ENCODE assay signal across 8 cellular contexts in the genomic region with DNA sequence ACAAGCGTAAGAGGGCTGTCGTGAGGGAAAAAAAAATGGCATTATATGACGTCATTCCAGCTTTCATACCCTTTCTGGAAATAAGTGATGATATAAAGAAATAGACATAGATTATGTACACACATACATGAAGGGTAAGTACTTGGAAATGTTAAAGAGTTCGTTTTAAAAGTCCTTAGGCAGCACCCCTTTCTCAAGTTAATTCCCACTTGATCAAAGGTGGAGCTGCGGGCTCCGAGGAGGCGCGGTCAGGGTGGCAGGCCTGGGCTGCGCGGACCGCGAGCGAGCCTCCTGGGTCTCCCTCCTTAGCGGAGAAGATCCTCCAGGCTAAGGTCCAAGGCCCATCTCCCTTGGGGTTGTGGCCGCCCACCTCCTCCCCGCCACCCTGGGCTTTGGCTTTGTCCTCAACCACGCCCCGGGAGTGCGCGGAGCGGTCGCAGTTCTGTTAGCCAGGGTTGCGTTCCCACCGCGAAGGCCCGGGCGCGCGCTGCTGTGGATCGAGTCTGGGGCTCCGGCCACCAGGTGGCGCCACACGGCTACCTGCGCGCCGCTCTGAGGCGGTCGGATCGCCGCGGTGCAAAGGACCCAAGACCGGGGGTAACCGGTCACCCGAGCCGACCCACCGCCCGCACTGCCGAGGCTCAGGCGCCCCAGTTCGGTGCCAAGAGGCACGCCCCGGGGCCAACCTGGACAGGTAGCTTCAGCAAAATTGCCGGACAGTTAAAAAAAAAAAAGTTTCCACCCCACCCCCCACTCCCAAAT.
DNase-seq lines count a peak whose midpoint lies in the region; FAIRE-seq and TF ChIP-seq lines count a peak whose summit lies in the region.

No MANE protein-coding gene starts in this region.

- peaks cover 0 to 3% (median 0%) of the 10 kb centered on the region in 11 experiments; a peak in 1 of 22 replicates for H3K27me3 ChIP-seq in BLaER1 treated with 17β-estradiol and CSF1 and Interleukin-3, amounts not matched to agents 10 nM and 100 nM
- H3K27me3 ChIP-seq in HUES48 (ENCODE audit: control insufficient read depth, insufficient read depth, low read length), result peaks cover 14% of the 10 kb centered on the region
- peaks cover 60% of the 10 kb centered on the region for H3K27me3 ChIP-seq in neutrophil
- H3K27me3 ChIP-seq in subcutaneous abdominal adipose tissue (ENCODE audit: control insufficient read depth in 5 of 5, insufficient read depth in 4 of 5, low read length in 5 of 5), result no peaks in the 10 kb centered on the region

- H3K36me3 ChIP-seq in BLaER1 treated with 17β-estradiol and CSF1 and Interleukin-3, amounts not matched to agents 10 nM and 100 nM, result no peaks in the 10 kb centered on the region
- no peaks in the 10 kb centered on the region for H3K36me3 ChIP-seq in HUES48 (ENCODE audit: control insufficient read depth, insufficient read depth, low read length)
- no peaks in the 10 kb centered on the region for H3K36me3 ChIP-seq in neutrophil
- no peaks in the 10 kb centered on the region for H3K36me3 ChIP-seq in subcutaneous abdominal adipose tissue (ENCODE audit: control insufficient read depth in 5 of 5, insufficient read depth in 5 of 5, low read length in 5 of 5)

- peak; percentile 81 for TF ChIP-seq CTCF in neutrophil (IDR thresholded peaks at IDR 0.05)

- FAIRE-seq in frontal cortex (lab: Jason Lieb, UNC), result no peak

- H4K20me1 ChIP-seq in BLaER1 treated with 17β-estradiol and CSF1 and Interleukin-3, amounts not matched to agents 10 nM and 100 nM, result no peaks in the 10 kb centered on the region

- H3K4me1 ChIP-seq in BLaER1 treated with 17β-estradiol and CSF1 and Interleukin-3, amounts not matched to agents 10 nM and 100 nM, result peaks cover 0 to 5% (median 0%) of the 10 kb centered on the region in 10 experiments; a peak in 3 of 20 replicates
- no peaks in the 10 kb centered on the region; the same call in 1 of the 2 replicates for H3K4me1 ChIP-seq in HUES48 (ENCODE audit: control insufficient read depth, insufficient read depth, low read length)
- H3K4me1 ChIP-seq in neutrophil (ENCODE audit: control insufficient read depth in 1 of 2, insufficient read depth in 1 of 2, low read depth in 1 of 2, low read length in 1 of 2), result peaks cover 8 to 9% of the 10 kb centered on the region in 2 experiments
- H3K4me1 ChIP-seq in subcutaneous abdominal adipose tissue (ENCODE audit: control insufficient read depth in 5 of 5, insufficient read depth in 5 of 5, low read length in 5 of 5), result peaks cover 0 to 25% (median 14%) of the 10 kb centered on the region in 5 donors

- peak overlapping the region; percentile 57 to 80 (median 69) for H3K4me2 ChIP-seq in BLaER1 treated with 17β-estradiol and CSF1 and Interleukin-3, amounts not matched to agents 10 nM and 100 nM

- H3K9me3 ChIP-seq in BLaER1 treated with 17β-estradiol and CSF1 and Interleukin-3, amounts not matched to agents 10 nM and 100 nM (replicated peaks in 1 of 11), result peaks cover 0 to 4% (median 0%) of the 10 kb centered on the region in 11 experiments; a peak in 2 of 22 replicates
- H3K9me3 ChIP-seq in HUES48 (ENCODE audit: control insufficient read depth, insufficient read depth, low read length), result no peaks in the 10 kb centered on the region
- no peaks in the 10 kb centered on the region for H3K9me3 ChIP-seq in neutrophil
- no peaks in the 10 kb centered on the region for H3K9me3 ChIP-seq in subcutaneous abdominal adipose tissue (ENCODE audit: control insufficient read depth in 5 of 5, low read length in 5 of 5)

- peak overlapping the region in 6 of 11 experiments; percentile 25 to 56 (median 44); a peak in 8 of 22 replicates for H3K9ac ChIP-seq in BLaER1 treated with 17β-estradiol and CSF1 and Interleukin-3, amounts not matched to agents 10 nM and 100 nM
- H3K9ac ChIP-seq in HUES48 (ENCODE audit: low read depth, low read length) (peak overlapping the region; percentile 64; the same call in 1 of the 2 replicates), subcutaneous abdominal adipose tissue (ENCODE audit: low read length in 5 of 5) (peak overlapping the region; percentile 26 to 82 (median 73))

- DNase-seq in GM19240 (ENCODE audit: insufficient read length, low spot score) (peak; percentile 40), RPMI8226 (peak; percentile 77), frontal cortex (ENCODE audit: low spot score in 2 of 2) (peak; percentile 58 to 75)
- DNase-seq in activated effector memory CD4-positive, alpha-beta T cell treated with anti-CD3 and anti-CD28 coated beads, Interleukin-2, amount 50 U/mL, for 16 hours, result peak; percentile 93

- H3K4me3 ChIP-seq in BLaER1 treated with 17β-estradiol and CSF1 and Interleukin-3, amounts not matched to agents 10 nM and 100 nM, result peak overlapping the region; percentile 1 to 58 (median 42); a peak in 16 of 20 replicates
- H3K4me3 ChIP-seq in HUES48 (ENCODE audit: low read depth, low read length) (peak overlapping the region; percentile 86), neutrophil (ENCODE audit: low read depth in 1 of 2, low read length in 1 of 2) (peak overlapping the region; percentile 40 to 55), subcutaneous abdominal adipose tissue (ENCODE audit: low read depth in 1 of 5, low read length in 5 of 5) (peak overlapping the region; percentile 42 to 78 (median 67))

- H3K27ac ChIP-seq in BLaER1 treated with 17β-estradiol and CSF1 and Interleukin-3, amounts not matched to agents 10 nM and 100 nM, result no peak overlapping the region
- H3K27ac ChIP-seq in HUES48 (ENCODE audit: low read depth, low read length), result no peak overlapping the region
- no peak overlapping the region for H3K27ac ChIP-seq in neutrophil
- no peak overlapping the region for H3K27ac ChIP-seq in subcutaneous abdominal adipose tissue (ENCODE audit: low read depth, low read length)

Comparison
In these comparisons a context has a peak if more than half of its experiments do, and no peak if none do; other contexts are left out.
1. DNase-seq: peak in every context shown above with its lines; median percentile 93 in activated effector memory CD4-positive, alpha-beta T cell treated with anti-CD3 and anti-CD28 coated beads, Interleukin-2, amount 50 U/mL, for 16 hours; 77 in RPMI8226; 66 in frontal cortex; 40 in GM19240.